Comparison of ENCODE assay signal across 8 cellular contexts in the genomic region with DNA sequence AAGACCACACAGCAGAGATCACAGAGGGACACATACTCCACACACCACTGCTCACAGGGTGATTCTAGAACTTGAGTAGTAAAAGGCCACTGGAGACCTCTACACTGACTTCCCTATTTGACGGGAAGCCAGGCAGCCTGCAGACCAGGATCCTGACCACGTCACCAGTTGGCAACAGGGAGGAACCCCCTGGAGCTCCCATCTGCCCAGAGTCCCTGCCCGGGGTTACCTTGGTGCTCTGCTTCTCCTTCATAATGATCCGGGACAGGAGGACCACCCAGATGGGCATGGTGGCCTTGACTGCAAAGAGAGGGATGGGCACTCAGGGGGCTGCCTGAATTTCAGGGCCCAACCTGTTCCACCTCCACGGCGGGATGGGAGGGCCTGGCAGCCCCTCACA. TPM values are rescaled to one million over a fixed set of nuclear protein-coding genes. Genes with fewer than 3 reads are reported as not detected.
A peak's percentile ranks its signal among the peaks of the same experiment; 100 is the strongest.
DNase-seq lines count a peak whose midpoint lies in the region; TF ChIP-seq lines count a peak whose summit lies in the region.

No MANE protein-coding gene starts in this region.

- H3K27me3 ChIP-seq in muscle layer of colon (ENCODE audit: control insufficient read depth in 1 of 2, insufficient read depth in 2 of 2, low read length in 2 of 2): no peaks in the 10 kb centered on the region

- peaks cover 24% of the 10 kb centered on the region for H3K4me1 ChIP-seq in muscle layer of colon (ENCODE audit: insufficient read depth, low read length)

- H3K27me3 Mint-ChIP-seq in chondrocyte (ENCODE audit: low read depth): no peaks in the 10 kb centered on the region

- peaks cover 49% of the 10 kb centered on the region for H3K36me3 ChIP-seq in muscle layer of colon (ENCODE audit: insufficient read depth, low read length)

- peak overlapping the region; percentile 44 for H3K9ac ChIP-seq in muscle layer of colon (ENCODE audit: low read length)

- DNase-seq in NCI-H82 (lab: John Stamatoyannopoulos, UW) (peak; percentile 37), NCI-H82 treated with DMSO at 0.1 percent for 48 hours (lab: John Stamatoyannopoulos, UW; ENCODE audit: unreplicated experiment) (no peak), NCI-H69 (lab: John Stamatoyannopoulos, UW) (peak; percentile 74), chondrocyte (ENCODE audit: low spot score) (no peak), GM19240 (ENCODE audit: insufficient read length, low spot score) (no peak), NCI-H226 (no peak)
- DNase-seq in stimulated activated naive CD4-positive, alpha-beta T cell treated with Interleukin-2 at 50 U/mL for 16 hours (lab: John Stamatoyannopoulos, UW): no peak

- peak overlapping the region; percentile 77 to 78 for H3K4me3 ChIP-seq in muscle layer of colon (ENCODE audit: low read depth in 1 of 2, low read length in 2 of 2)

- peak overlapping the region; percentile 68 for H3K27ac ChIP-seq in muscle layer of colon (ENCODE audit: low read depth, low read length)

- H3K27ac Mint-ChIP-seq in chondrocyte (ENCODE audit: unreplicated experiment): peak overlapping the region; percentile 93

- no peaks in the 10 kb centered on the region for H3K9me3 ChIP-seq in muscle layer of colon (ENCODE audit: low read length)

- H3K4me1 Mint-ChIP-seq in chondrocyte (ENCODE audit: low read depth): peaks cover 61% of the 10 kb centered on the region

- no peaks in the 10 kb centered on the region for H3K9me3 Mint-ChIP-seq in chondrocyte (ENCODE audit: low read depth)

- H3K4me3 Mint-ChIP-seq in chondrocyte (ENCODE audit: unreplicated experiment): peak overlapping the region; percentile 89

- no peak for TF ChIP-seq CTCF in chondrocyte (IDR thresholded peaks at IDR 0.05)

- peaks cover 20% of the 10 kb centered on the region for H3K36me3 Mint-ChIP-seq in chondrocyte (ENCODE audit: low read depth)

RNA-seq across cellular contexts. Expression of gene SLC35E1, which starts 0.9 kb away (rescaled TPM):
- 68.1 to 70.0 TPM (median 69.2 TPM) in 3 replicates for total RNA-seq in chondrocyte

RNA-seq across cellular contexts. Expression of gene CHERP, which starts 29.0 kb away (rescaled TPM):
- 30.1 to 35.2 TPM (median 32.6 TPM) in 3 replicates for total RNA-seq in chondrocyte

RNA-seq across cellular contexts. Expression of gene MED26, which starts 56.7 kb away (rescaled TPM):
- total RNA-seq in chondrocyte: 8.7 to 10.6 TPM (median 8.8 TPM) in 3 replicates

Comparison
In these comparisons a context has a peak if more than half of its experiments do, and no peak if none do; other contexts are left out.
1. DNase-seq: peak in NCI-H82 (single experiment) and NCI-H69 (single experiment); none in NCI-H82 treated with DMSO at 0.1 percent for 48 hours (single experiment), chondrocyte (single experiment), GM19240 (single experiment), stimulated activated naive CD4-positive, alpha-beta T cell treated with Interleukin-2 at 50 U/mL for 16 hours (single experiment) and NCI-H226 (single experiment).